Comparison of ENCODE assay signal across 1 cellular context in genomic region chr4:102826890-102827673, GRCh38.
TF ChIP-seq lines count a peak whose summit lies in the region.

Gene UBE2D3, minus strand, starts transcription at chr4:102827551. Its CDS starts 1,043 bp downstream, at chr4:102826508.

TF ChIP-seq in SK-N-SH treated with all-trans-retinoic acid at 6 μM for 48 hours, 23 proteins besides CTCF, POLR2A, EP300 and RAD21 (continued from another document):
- TF ChIP-seq TSHZ2 (CRISPR knock-in tag; IDR thresholded peaks at IDR 0.05), result peak; percentile 70
